Comparison of ENCODE assay signal across 9 cellular contexts in the genomic region with DNA sequence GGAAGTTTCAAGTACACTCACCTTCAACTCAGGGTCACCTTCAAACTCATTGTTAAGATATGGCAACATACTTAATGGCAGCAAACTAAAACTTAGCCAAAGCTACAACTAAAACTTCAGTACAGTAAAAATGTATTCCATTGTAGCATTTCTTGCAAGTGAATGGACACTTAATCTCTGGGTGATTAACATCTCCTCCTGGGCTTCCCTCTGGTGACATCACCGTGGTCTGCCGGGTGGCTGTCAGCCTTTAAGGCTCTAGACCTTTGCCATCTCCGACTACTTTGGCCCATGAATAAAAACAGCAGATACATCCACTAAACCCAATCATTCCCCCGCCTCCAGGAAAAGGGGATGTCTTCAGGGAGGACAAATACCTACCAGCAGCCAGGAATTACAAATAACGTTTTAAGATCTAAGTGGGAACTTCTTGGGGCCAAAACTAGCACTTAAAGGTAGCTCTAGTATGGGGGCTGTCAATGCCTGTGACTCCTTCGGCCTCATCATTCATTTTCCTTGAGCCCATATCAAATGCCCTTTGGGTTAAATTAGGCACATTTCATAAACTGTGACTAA. TPM values are rescaled to one million over a fixed set of nuclear protein-coding genes. Genes with fewer than 3 reads are reported as not detected.
DNase-seq lines count a peak whose midpoint lies in the region; ATAC-seq and TF ChIP-seq lines count a peak whose summit lies in the region.
"Had no signal": no experiment of that assay in that cellular context is flagged by ENCODE, and none has a peak within 500 bp of the region (broad histone marks: within the 10 kb centered on the region; RNA-seq: fewer than 3 reads in every experiment).

No MANE protein-coding gene starts in this region.

- no peak overlapping the region for H3K18ac ChIP-seq in mesendoderm (ENCODE audit: low read length)

- H3K79me1 ChIP-seq in mesendoderm (ENCODE audit: low read length) = no peaks in the 10 kb centered on the region

- H2BK120ac ChIP-seq in mesendoderm (ENCODE audit: low read depth, low read length) = no peak overlapping the region

- 65 to 68% methylated on average over 6 of the region's 6 CpGs for WGBS in GM23248 (ENCODE audit: low coverage in 1 of 2, low lambda C conversion rate in 2 of 2, missing lambda C conversion rate in 2 of 2), 2 experiments
- no CpG with 5 or more reads among the region's 6 CpGs for WGBS in mesendoderm (ENCODE audit: extremely low coverage, insufficient coverage, low lambda C conversion rate)

- no peak for ATAC-seq in HG03571 (IDR thresholded peaks at IDR 0.05; ENCODE audit: unreplicated experiment)
- ATAC-seq: SK-N-SH treated with all-trans-retinoic acid at 6 μM for 48 hours had no signal

- H3K9me3 ChIP-seq in GM23248 (ENCODE audit: low read depth) (no peaks in the 10 kb centered on the region), adipocyte (ENCODE audit: control insufficient read depth, low read length) (no peaks in the 10 kb centered on the region)

- H3K4me2 ChIP-seq in GM23248 (ENCODE audit: unreplicated experiment) = no peak overlapping the region
- H3K4me2 ChIP-seq in mesendoderm (ENCODE audit: low read length) = no peak overlapping the region

- no peaks in the 10 kb centered on the region for H3K9me2 ChIP-seq in GM23248 (ENCODE audit: insufficient read depth)

- CTCF ChIA-PET in HEK293T (lab: Yijun Ruan, JAX) = interaction anchor here (1.0 kb wide), 1 partner anchor 155 kb away, joined by 4 read pairs; no protein-coding TSS in a partner anchor

- H3K56ac ChIP-seq in mesendoderm (ENCODE audit: low read length) = no peak overlapping the region

- POLR2A ChIA-PET in HEK293T (lab: Yijun Ruan, JAX) = interaction anchor here (1.2 kb wide), 1 partner anchor 247 kb away, joined by 3 read pairs; a partner anchor contains a TSS

- DNase-seq in GM23248 (peak; percentile 23), adipocyte (ENCODE audit: low read depth) (peak; percentile 1), mesendoderm (peak; percentile 19), cortex of kidney (lab: John Stamatoyannopoulos, UW) (no peak), occipital lobe (lab: John Stamatoyannopoulos, UW) (no peak), HEK293T (ENCODE audit: extremely low spot score) (no peak)

- H3K4ac ChIP-seq in mesendoderm (ENCODE audit: low read depth, low read length) = no peak overlapping the region

- no peaks in the 10 kb centered on the region for H4K20me1 ChIP-seq in GM23248 (ENCODE audit: insufficient read depth)

- H2BK5ac ChIP-seq in mesendoderm (ENCODE audit: low read length) = no peak overlapping the region

- H2AFZ ChIP-seq in GM23248 = no peak overlapping the region; the same call in 1 of the 2 replicates

- H3K4me3 ChIP-seq in GM23248 (no peak overlapping the region), adipocyte (ENCODE audit: low read length) (peak overlapping the region; percentile 64), mesendoderm (ENCODE audit: low read length) (no peak overlapping the region)

- H3F3A ChIP-seq in GM23248 (ENCODE audit: insufficient read depth) = no peaks in the 10 kb centered on the region

- no peak overlapping the region for H3K9ac ChIP-seq in GM23248
- no peak overlapping the region for H3K9ac ChIP-seq in adipocyte (ENCODE audit: low read length)
- no peak overlapping the region for H3K9ac ChIP-seq in mesendoderm (ENCODE audit: low read length)

- H3K36me3 ChIP-seq in GM23248 (ENCODE audit: low read depth) (no peaks in the 10 kb centered on the region), adipocyte (ENCODE audit: control insufficient read depth, insufficient read depth, low read length, severe bottlenecking) (no peaks in the 10 kb centered on the region), mesendoderm (ENCODE audit: control insufficient read depth, insufficient read depth, low read length) (no peaks in the 10 kb centered on the region)

- H3K27me3 ChIP-seq in GM23248 (replicated peaks; ENCODE audit: insufficient read depth) (peaks cover 51% of the 10 kb centered on the region), adipocyte (replicated peaks; ENCODE audit: control insufficient read depth, insufficient read depth, low read length) (peaks cover 35% of the 10 kb centered on the region), mesendoderm (ENCODE audit: insufficient read depth, low read length, poor library complexity) (peaks cover 9% of the 10 kb centered on the region)

- H3K27ac ChIP-seq in 22Rv1 (peak overlapping the region; percentile 31; the same call in 1 of the 2 replicates), GM23248 (no peak overlapping the region), mesendoderm (ENCODE audit: low read depth, low read length) (no peak overlapping the region)

- H3K79me2 ChIP-seq in GM23248 (ENCODE audit: insufficient read depth) (no peaks in the 10 kb centered on the region), mesendoderm (ENCODE audit: control insufficient read depth, insufficient read depth, low read length) (no peaks in the 10 kb centered on the region)

- H3K4me1 ChIP-seq in GM23248 (ENCODE audit: insufficient read depth) (no peaks in the 10 kb centered on the region), adipocyte (ENCODE audit: control insufficient read depth, insufficient read depth, low read length) (peaks cover 6% of the 10 kb centered on the region), mesendoderm (ENCODE audit: control insufficient read depth, low read depth, low read length) (no peaks in the 10 kb centered on the region)

- in situ Hi-C loops in GM23248 (cut with MboI) = no loop called here

- no peak overlapping the region for H4K8ac ChIP-seq in mesendoderm (ENCODE audit: low read depth, low read length)

- H3K23ac ChIP-seq in mesendoderm (ENCODE audit: low read length) = no peak overlapping the region

- no peak overlapping the region for H4K5ac ChIP-seq in mesendoderm (ENCODE audit: low read length)

- no peak for TF ChIP-seq CTCF in 22Rv1 (IDR thresholded peaks at IDR 0.05)

- H2BK15ac ChIP-seq in mesendoderm (replicated peaks; ENCODE audit: low read depth) = no peak overlapping the region

- no peak overlapping the region for H2AK5ac ChIP-seq in mesendoderm (ENCODE audit: low read length)

TF ChIP-seq in HEK293T, 16 proteins besides CTCF, POLR2A, EP300 and RAD21:
- TF ChIP-seq TARDBP (IDR thresholded peaks at IDR 0.05) = no peak

RNA-seq across cellular contexts. Expression of a gene that starts 1.2 kb away (rescaled TPM):
- total RNA-seq in GM23248 (2014; rRNA removed; shearing (Covaris generic)) = not detected in 2 replicates
- not detected in 2 replicates for polyA plus RNA-seq in GM23248 (2016; fragmentation: Nextera tagmentation; extraction: Ambion mirVana)
- polyA plus RNA-seq in mesendoderm (2013, experiment 1 of 2) = 0.63 TPM
- 0.81 TPM for polyA plus RNA-seq in mesendoderm (2013, experiment 2 of 2)
- total RNA-seq in occipital lobe = 0.47 TPM

Comparison
In these comparisons a context has a peak if more than half of its experiments do, and no peak if none do; other contexts are left out.
1. DNase-seq: peak in GM23248 (single experiment), adipocyte (single experiment) and mesendoderm (single experiment); none in cortex of kidney (single experiment), occipital lobe (single experiment) and HEK293T (single experiment).